ENCODE assay signal across 26 cellular contexts in genomic region chr7:80635533-80635932, GRCh38. TPM values are rescaled to one million over a fixed set of nuclear protein-coding genes. Genes with fewer than 3 reads are reported as not detected.
DNase-seq lines count a peak whose midpoint lies in the region; ATAC-seq and TF ChIP-seq lines count a peak whose summit lies in the region.
"Had no signal": no experiment of that assay in that cellular context is flagged by ENCODE, and none has a peak within 500 bp of the region (broad histone marks: within the 10 kb centered on the region; RNA-seq: fewer than 3 reads in every experiment).

No MANE protein-coding gene starts in this region.

- H3K9me3 ChIP-seq in heart right ventricle (no peaks in the 10 kb centered on the region), spleen (no peaks in the 10 kb centered on the region), HAP-1 (no peaks in the 10 kb centered on the region)
- H3K9me3 ChIP-seq: ascending aorta, mucosa of descending colon, prostate gland, upper lobe of left lung had no signal

- intact Hi-C loops in heart right ventricle (cut with DNase I) (loop anchor here in 3 of 10 donors (5.0 kb wide), 2 partner anchors 33 to 133 kb away; no protein-coding TSS in a partner anchor), left cardiac atrium (cut with DNase I) (loop anchor here in 1 of 2 donors (5.0 kb wide), 1 partner anchor 33 kb away; no protein-coding TSS in a partner anchor), spleen (cut with DNase I; ENCODE audit: low total_unique reads) (no loop called here)

- WGBS in heart right ventricle, 2 donors, result 42 to 47% methylated on average over 1 of the region's 1 CpG
- WGBS in spleen, 5 donors, result 38 to 67% (median 58%) methylated on average over 1 of the region's 1 CpG

- no peak for TF ChIP-seq POLR2A in spleen (IDR thresholded peaks at IDR 0.05)

- H3K36me3 ChIP-seq in heart right ventricle, result no peaks in the 10 kb centered on the region
- H3K36me3 ChIP-seq in spleen, result no peaks in the 10 kb centered on the region
- H3K36me3 ChIP-seq in HAP-1 (replicated peaks), result no peaks in the 10 kb centered on the region
- H3K36me3 ChIP-seq: ascending aorta, prostate gland, upper lobe of left lung had no signal

- H3K4me1 ChIP-seq in heart right ventricle, result peaks cover 0 to 75% (median 68%) of the 10 kb centered on the region in 9 donors
- H3K4me1 ChIP-seq in spleen, result peaks cover 4 to 74% (median 42%) of the 10 kb centered on the region in 6 donors
- peaks cover 17% of the 10 kb centered on the region for H3K4me1 ChIP-seq in HAP-1
- H3K4me1 ChIP-seq: ascending aorta, prostate gland had no signal

- H3K4me3 ChIP-seq in heart right ventricle (no peak overlapping the region), spleen (no peak overlapping the region), HAP-1 (no peak overlapping the region)
- H3K4me3 ChIP-seq: ascending aorta, mucosa of descending colon, prostate gland, skin epidermis, upper lobe of left lung had no signal

- H3K27ac ChIP-seq in heart right ventricle, result peak overlapping the region in 9 of 10 donors; percentile 32 to 91 (median 77)
- peak overlapping the region; percentile 59 for H3K27ac ChIP-seq in RWPE1
- H3K27ac ChIP-seq in spleen, result peak overlapping the region in 6 of 8 donors; percentile 61 to 84 (median 74)
- H3K27ac ChIP-seq: ascending aorta, prostate gland had no signal

- POLR2A ChIA-PET in RWPE1 (lab: Yijun Ruan, JAX; ENCODE audit: low non-redundant PET) (no interaction called here), GM10248 (lab: Yijun Ruan, JAX) (no interaction called here)

- no peak for ATAC-seq in heart right ventricle
- ATAC-seq in left cardiac atrium, result no peak
- ATAC-seq: activated T-helper 17 cell treated with anti-CD3 and anti-CD28 coated beads, Interleukin-2, amount 50 U/mL, for 72 hours; mucosa of descending colon; WTC11 had no signal

- TF ChIP-seq CTCF in heart right ventricle (IDR thresholded peaks at IDR 0.05), result no peak
- TF ChIP-seq CTCF in RWPE1 (conservative IDR thresholded peaks at IDR 0.05; ENCODE audit: low read depth), result no peak
- TF ChIP-seq CTCF in spleen (IDR thresholded peaks at IDR 0.05 in 8 of 11, conservative IDR thresholded peaks at IDR 0.05 in 3 of 11), result no peak
- no peak for TF ChIP-seq CTCF in GM10248 (IDR thresholded peaks at IDR 0.05; ENCODE audit: control extremely low read depth, extremely low read depth, low read depth, missing control alignments)

- H3K27me3 ChIP-seq in heart right ventricle (no peaks in the 10 kb centered on the region), spleen (replicated peaks in 1 of 7) (no peaks in the 10 kb centered on the region), HAP-1 (ENCODE audit: low read depth) (no peaks in the 10 kb centered on the region)
- H3K27me3 ChIP-seq: ascending aorta, upper lobe of left lung had no signal

- CTCF ChIA-PET in RWPE1 (lab: Yijun Ruan, JAX), result interaction anchor here (0.7 kb wide), 1 partner anchor 313 kb away, joined by 3 read pairs; no protein-coding TSS in a partner anchor
- CTCF ChIA-PET in GM10248 (lab: Yijun Ruan, JAX), result interaction anchor here (1.0 kb wide), 1 partner anchor 23 kb away, joined by 3 read pairs; no protein-coding TSS in a partner anchor

- in situ Hi-C loops in HAP-1 (cut with MboI; ENCODE audit: low sequenced_read_pairs), result no loop called here

- DNase-seq in heart right ventricle (no peak), left cardiac atrium (no peak), RWPE1 (ENCODE audit: low spot score) (no peak), fibroblast of the conjunctiva (ENCODE audit: low read depth) (peak; percentile 12), spleen (no peak), GM10248 (ENCODE audit: extremely low spot score) (no peak), UCSD-AML1 (lab: John Stamatoyannopoulos, UW; ENCODE audit: unreplicated experiment) (no peak), HAP-1 (ENCODE audit: low spot score in 2 of 2) (no peak)
- DNase-seq: C1 segment of cervical spinal cord; Calu3; dermis blood vessel endothelial cell; DND-41; foreskin melanocyte; mucosa of descending colon; NCI-H345; OCI-M1; SHP77; stimulated activated CD4-positive, alpha-beta T cell treated with anti-CD3 and anti-CD28 coated beads, Interleukin-1b, Interleukin-23, amount 100 ng/mL, for 48 hours; SW 1271; T1000; upper lobe of left lung had no signal

RNA-seq across cellular contexts. Expression of gene CD36, which starts 2.9 kb away (rescaled TPM):
- total RNA-seq in heart right ventricle (1,000 to 10,000 TPM in 5 of 10 donors, 100 to 1,000 TPM in 5; 509 to 1,458 (median 988) TPM), left cardiac atrium (100 to 1,000 TPM; 760 to 831 TPM), spleen (1,000 to 10,000 TPM in 1 of 7 donors, 100 to 1,000 TPM in 6; 261 to 1,075 (median 759) TPM)
- polyA plus RNA-seq in heart right ventricle (100 to 1,000 TPM; 190 to 586 TPM), spleen (100 to 1,000 TPM in 1 of 3 donors, 10 to 100 TPM in 2; 35.7 to 115 (median 60.3) TPM)
- total RNA-seq: activated T-helper 17 cell treated with anti-CD3 and anti-CD28 coated beads, Interleukin-2, amount 50 U/mL, for 72 hours; Calu3 had no signal
